17 cellular contexts compared by ENCODE assay signal in the genomic region with DNA sequence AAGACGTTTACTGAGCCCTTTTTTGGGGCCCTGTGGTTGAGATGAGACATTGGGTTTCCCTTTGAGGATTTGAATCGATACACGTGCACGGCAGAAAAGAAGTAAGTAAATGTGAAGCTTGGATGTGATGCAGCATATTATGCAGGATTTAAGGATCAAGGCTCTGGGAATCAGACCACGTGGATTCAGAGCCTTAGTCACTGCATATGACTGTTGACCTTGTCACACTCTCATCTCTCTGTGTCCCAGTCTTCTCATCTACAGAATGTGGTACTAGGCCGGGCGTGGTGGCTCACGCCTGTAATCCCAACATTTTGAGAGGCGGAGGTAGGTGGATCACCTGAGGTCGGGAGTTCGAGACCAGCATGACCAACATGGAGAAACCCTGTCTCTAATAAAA. TPM values are rescaled to one million over a fixed set of nuclear protein-coding genes. Genes with fewer than 3 reads are reported as not detected.
DNase-seq lines count a peak whose midpoint lies in the region; ATAC-seq and TF ChIP-seq lines count a peak whose summit lies in the region.
"Had no signal": no experiment of that assay in that cellular context is flagged by ENCODE, and none has a peak within 500 bp of the region (broad histone marks: within the 10 kb centered on the region; RNA-seq: fewer than 3 reads in every experiment).

No MANE protein-coding gene starts in this region.

- H3K9me2 ChIP-seq in PC-3 (replicated peaks; ENCODE audit: low read length), result no peaks in the 10 kb centered on the region

- POLR2A ChIA-PET in PC-3 (lab: Charles Lee; ENCODE audit: unreplicated experiment), result no interaction called here

- peak overlapping the region; percentile 20; the same call in 1 of the 2 replicates for H3K27ac ChIP-seq in PC-3 (ENCODE audit: low read length)
- no peak overlapping the region for H3K27ac ChIP-seq in endodermal cell (ENCODE audit: low read depth, low read length)
- no peak overlapping the region for H3K27ac ChIP-seq in brain microvascular endothelial cell

- H3K36me3 Mint-ChIP-seq in activated T-cell treated with anti-CD3 and anti-CD28 coated beads, Interleukin-2, amount 50 U/mL, for 24 hours (ENCODE audit: low read depth), result peaks cover 12% of the 10 kb centered on the region
- H3K36me3 Mint-ChIP-seq in endodermal cell (ENCODE audit: low read depth) (no peaks in the 10 kb centered on the region), osteocyte (ENCODE audit: unreplicated experiment) (no peaks in the 10 kb centered on the region)

- peak overlapping the region; percentile 78 for H3K4me3 Mint-ChIP-seq in activated T-cell treated with anti-CD3 and anti-CD28 coated beads, Interleukin-2, amount 50 U/mL, for 24 hours
- H3K4me3 Mint-ChIP-seq in endodermal cell (peak overlapping the region; percentile 80), osteocyte (ENCODE audit: unreplicated experiment) (peak overlapping the region; percentile 40)

- no peaks in the 10 kb centered on the region for H3K9me3 ChIP-seq in PC-3 (ENCODE audit: low read length)
- no peaks in the 10 kb centered on the region for H3K9me3 ChIP-seq in endodermal cell (ENCODE audit: control insufficient read depth, low read length)
- H3K9me3 ChIP-seq: Caco-2, heart left ventricle, sigmoid colon had no signal

- WGBS in endodermal cell (ENCODE audit: insufficient coverage in 1 of 2, insufficient read length in 1 of 2), 2 experiments, result 94 to 100% methylated on average over 9 to 11 of the region's 11 CpGs

- H3K4me1 Mint-ChIP-seq in activated T-cell treated with anti-CD3 and anti-CD28 coated beads, Interleukin-2, amount 50 U/mL, for 24 hours (ENCODE audit: low read depth), result peaks cover 32% of the 10 kb centered on the region
- H3K4me1 Mint-ChIP-seq in endodermal cell (peaks cover 24% of the 10 kb centered on the region), osteocyte (ENCODE audit: unreplicated experiment) (peaks cover 22% of the 10 kb centered on the region)

- in situ Hi-C loops in brain microvascular endothelial cell (cut with HindIII; ENCODE audit: low pct_ligation_motif_present, low sequenced_read_pairs), result no loop called here

- H3K36me3 ChIP-seq in PC-3 (ENCODE audit: low read depth, low read length) (no peaks in the 10 kb centered on the region), endodermal cell (ENCODE audit: control insufficient read depth, insufficient read depth, low read length) (peaks cover 13% of the 10 kb centered on the region), brain microvascular endothelial cell (replicated peaks) (peaks cover 2% of the 10 kb centered on the region)

- H3K4me3 ChIP-seq in PC-3 (ENCODE audit: low read length), result no peak overlapping the region
- H3K4me3 ChIP-seq in endodermal cell (ENCODE audit: low read length), result no peak overlapping the region
- H3K4me3 ChIP-seq in brain microvascular endothelial cell (ENCODE audit: low read depth, low read length), result no peak overlapping the region

- no peak for ATAC-seq in PC-3
- ATAC-seq in HG02852 (IDR thresholded peaks at IDR 0.05; ENCODE audit: unreplicated experiment), result no peak
- ATAC-seq: heart left ventricle; stimulated activated naive CD8-positive, alpha-beta T cell treated with anti-CD3 and anti-CD28 coated beads, Interleukin-15, amount 100 ng/mL, for 72 hours had no signal

- no peaks in the 10 kb centered on the region for H4K20me1 ChIP-seq in PC-3 (ENCODE audit: low read length)

- H3K9me3 Mint-ChIP-seq in activated T-cell treated with anti-CD3 and anti-CD28 coated beads, Interleukin-2, amount 50 U/mL, for 24 hours, result no peaks in the 10 kb centered on the region
- no peaks in the 10 kb centered on the region for H3K9me3 Mint-ChIP-seq in endodermal cell
- H3K9me3 Mint-ChIP-seq in osteocyte (ENCODE audit: unreplicated experiment), result no peaks in the 10 kb centered on the region

- no TSS peak for BruUV-seq in PC-3 (replicated peaks; lab: Mats Ljungman, UMichigan)

- H3K79me2 ChIP-seq in PC-3 (ENCODE audit: low read length), result peaks cover 21% of the 10 kb centered on the region

- TF ChIP-seq CTCF in PC-3 (conservative IDR thresholded peaks at IDR 0.05; ENCODE audit: low read depth, low read length) (no peak), endodermal cell (conservative IDR thresholded peaks at IDR 0.05) (no peak), osteocyte (IDR thresholded peaks at IDR 0.05) (no peak), brain microvascular endothelial cell (IDR thresholded peaks at IDR 0.05; ENCODE audit: low read depth, low read length, missing control alignments) (no peak)

- DNase-seq in activated T-cell treated with anti-CD3 and anti-CD28 coated beads, Interleukin-2, amount 50 U/mL, for 24 hours, result no peak
- DNase-seq in activated T-cell treated with anti-CD3 and anti-CD28 coated beads for 4 hours (no peak), PC-3 (peak; percentile 42), endodermal cell (no peak), osteocyte (ENCODE audit: extremely low spot score, unreplicated experiment) (no peak), putamen (ENCODE audit: low spot score) (no peak), brain microvascular endothelial cell (no peak)
- DNase-seq: Caco-2; GF-D8; heart left ventricle; NCI-H187; NCI-H748 treated with DMSO at 0.1 percent for 48 hours; RPMI8226; sigmoid colon; stimulated activated naive CD8-positive, alpha-beta T cell treated with anti-CD3 and anti-CD28 coated beads, Interleukin-15, amount 100 ng/mL, for 72 hours had no signal

- H3K27ac Mint-ChIP-seq in activated T-cell treated with anti-CD3 and anti-CD28 coated beads, Interleukin-2, amount 50 U/mL, for 24 hours, result peak overlapping the region; percentile 1
- no peak overlapping the region for H3K27ac Mint-ChIP-seq in endodermal cell
- H3K27ac Mint-ChIP-seq in osteocyte (ENCODE audit: unreplicated experiment), result no peak overlapping the region

- no peak overlapping the region for H2AFZ ChIP-seq in PC-3 (ENCODE audit: low read length)

- peak overlapping the region; percentile 97; the same call in 1 of the 2 replicates for H3K4me2 ChIP-seq in PC-3 (ENCODE audit: low read length)

- CTCF ChIA-PET in PC-3 (lab: Charles Lee), result interaction anchor here (0.7 kb wide), 1 partner anchor 538 kb away, joined by 3 read pairs; no protein-coding TSS in a partner anchor

- H3K4me1 ChIP-seq in PC-3 (ENCODE audit: insufficient read depth, low read length) (peaks cover 24% of the 10 kb centered on the region), endodermal cell (ENCODE audit: control insufficient read depth, insufficient read depth, low read length) (no peaks in the 10 kb centered on the region)
- H3K4me1 ChIP-seq: Caco-2 had no signal

- no peaks in the 10 kb centered on the region for H3K27me3 ChIP-seq in PC-3 (ENCODE audit: low read length)
- no peaks in the 10 kb centered on the region for H3K27me3 ChIP-seq in endodermal cell (ENCODE audit: control insufficient read depth, insufficient read depth, low read length, poor library complexity, severe bottlenecking)
- no peaks in the 10 kb centered on the region for H3K27me3 ChIP-seq in brain microvascular endothelial cell (replicated peaks)
- H3K27me3 ChIP-seq: heart left ventricle, sigmoid colon had no signal

- H3K9ac ChIP-seq in PC-3 (ENCODE audit: low read length) (no peak overlapping the region), endodermal cell (ENCODE audit: extremely low read depth, low read length, poor library complexity, severe bottlenecking) (no peak overlapping the region)

- H3F3A ChIP-seq in PC-3 (ENCODE audit: low read length, unreplicated experiment), result peaks cover 3% of the 10 kb centered on the region

- intact Hi-C loops in PC-3 (cut with micrococcal nuclease), result no loop called here

- no peaks in the 10 kb centered on the region for H3K27me3 Mint-ChIP-seq in activated T-cell treated with anti-CD3 and anti-CD28 coated beads, Interleukin-2, amount 50 U/mL, for 24 hours
- H3K27me3 Mint-ChIP-seq in endodermal cell (ENCODE audit: insufficient read depth) (no peaks in the 10 kb centered on the region), osteocyte (ENCODE audit: unreplicated experiment) (no peaks in the 10 kb centered on the region)
- H3K27me3 Mint-ChIP-seq: stimulated activated naive CD8-positive, alpha-beta T cell treated with anti-CD3 and anti-CD28 coated beads, Interleukin-15, amount 100 ng/mL, for 72 hours had no signal

RNA-seq across cellular contexts. Expression of gene CHST10, which starts 1.1 kb away (rescaled TPM):
- total RNA-seq in PC-3 (2014; rRNA removed), result 13.4 and 17.8 TPM in 2 replicates
- total RNA-seq in endodermal cell, result 10 to 100 TPM; 17.6 to 18.5 TPM
- polyA plus RNA-seq in endodermal cell (2013, experiment 1 of 2), result 28.0 TPM
- 26.0 TPM for polyA plus RNA-seq in endodermal cell (2013, experiment 2 of 2)
- 14.4 and 17.3 TPM in 2 replicates for total RNA-seq in osteocyte
- total RNA-seq: Caco-2 had no signal

RNA-seq across cellular contexts. Expression of gene NMS, which starts 51.7 kb away (rescaled TPM):
- total RNA-seq in PC-3 (2014; rRNA removed) (not detected in 2 replicates), endodermal cell (not detected), osteocyte (not detected in 2 replicates)
- polyA plus RNA-seq in endodermal cell (2013, experiment 1 of 2), result not detected
- not detected for polyA plus RNA-seq in endodermal cell (2013, experiment 2 of 2)
- total RNA-seq: Caco-2, heart left ventricle, sigmoid colon had no signal
- polyA plus RNA-seq: adipose tissue, heart left ventricle, sigmoid colon had no signal
